24 cellular contexts compared by ENCODE assay signal in the genomic region with DNA sequence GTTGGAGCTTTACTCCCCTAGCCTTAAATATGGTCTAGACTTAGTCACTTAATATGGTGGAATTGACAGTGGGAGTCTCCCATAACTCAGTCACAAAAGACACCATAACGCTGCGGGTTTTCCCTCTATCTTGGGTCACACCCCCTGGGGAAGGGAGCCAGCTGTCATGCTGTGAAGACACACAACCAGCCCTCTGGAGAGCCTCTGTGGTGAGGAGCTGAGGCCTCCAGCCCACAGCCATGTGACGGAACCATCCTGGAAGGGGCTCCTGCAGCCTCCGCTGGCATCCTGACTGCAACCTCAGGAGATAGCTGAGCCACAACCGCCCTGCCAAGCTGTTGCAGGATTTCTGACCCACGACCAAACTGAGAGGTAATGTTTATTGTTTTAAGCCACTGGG. TPM values are rescaled to one million over a fixed set of nuclear protein-coding genes. Genes with fewer than 3 reads are reported as not detected.
DNase-seq lines count a peak whose midpoint lies in the region; ATAC-seq and TF ChIP-seq lines count a peak whose summit lies in the region.
"Had no signal": no experiment of that assay in that cellular context is flagged by ENCODE, and none has a peak within 500 bp of the region (broad histone marks: within the 10 kb centered on the region; RNA-seq: fewer than 3 reads in every experiment).

No MANE protein-coding gene starts in this region.

- peak overlapping the region in 5 of 11 experiments; percentile 12 to 66 (median 35); a peak in 6 of 22 replicates for H3K27ac ChIP-seq in BLaER1 treated with 17β-estradiol and CSF1 and Interleukin-3, amounts not matched to agents 10 nM and 100 nM
- no peak overlapping the region for H3K27ac ChIP-seq in brain microvascular endothelial cell
- H3K27ac ChIP-seq: KMS-11, SJSA1 had no signal

- TF ChIP-seq CTCF in brain microvascular endothelial cell (IDR thresholded peaks at IDR 0.05; ENCODE audit: low read depth, low read length, missing control alignments) = no peak

- peaks cover 0 to 18% (median 8%) of the 10 kb centered on the region in 11 experiments; a peak in 10 of 22 replicates for H4K20me1 ChIP-seq in BLaER1 treated with 17β-estradiol and CSF1 and Interleukin-3, amounts not matched to agents 10 nM and 100 nM

- no peak overlapping the region for H3K4me3 ChIP-seq in BLaER1 treated with 17β-estradiol and CSF1 and Interleukin-3, amounts not matched to agents 10 nM and 100 nM
- no peak overlapping the region for H3K4me3 ChIP-seq in brain microvascular endothelial cell (ENCODE audit: low read depth, low read length)
- H3K4me3 ChIP-seq: SJSA1 had no signal

- peaks cover 0 to 14% (median 0%) of the 10 kb centered on the region in 11 experiments; a peak in 3 of 22 replicates for H3K9me3 ChIP-seq in BLaER1 treated with 17β-estradiol and CSF1 and Interleukin-3, amounts not matched to agents 10 nM and 100 nM (replicated peaks in 1 of 11)
- H3K9me3 ChIP-seq: SJSA1 had no signal

- H3K4me1 ChIP-seq in BLaER1 treated with 17β-estradiol and CSF1 and Interleukin-3, amounts not matched to agents 10 nM and 100 nM = peaks cover 5 to 24% (median 15%) of the 10 kb centered on the region in 10 experiments; a peak in 19 of 20 replicates
- H3K4me1 ChIP-seq: SJSA1 had no signal

- in situ Hi-C loops in brain microvascular endothelial cell (cut with HindIII; ENCODE audit: low pct_ligation_motif_present, low sequenced_read_pairs) = no loop called here

- H3K4me2 ChIP-seq in BLaER1 treated with 17β-estradiol and CSF1 and Interleukin-3, amounts not matched to agents 10 nM and 100 nM = peak overlapping the region in 10 of 11 experiments; percentile 13 to 77 (median 48); a peak in 18 of 22 replicates
- H3K4me2 ChIP-seq: KMS-11 had no signal

- peaks cover 92 to 100% (median 99%) of the 10 kb centered on the region in 11 experiments for H3K36me3 ChIP-seq in BLaER1 treated with 17β-estradiol and CSF1 and Interleukin-3, amounts not matched to agents 10 nM and 100 nM
- H3K36me3 ChIP-seq in brain microvascular endothelial cell (replicated peaks) = peaks cover 21% of the 10 kb centered on the region

- peak; percentile 14 for DNase-seq in A172 (ENCODE audit: low spot score)
- DNase-seq in NCI-H69 (lab: John Stamatoyannopoulos, UW) = peak; percentile 55
- peak; percentile 15 for DNase-seq in brain microvascular endothelial cell
- DNase-seq in NCI-H1930 (lab: John Stamatoyannopoulos, UW) = no peak
- DNase-seq in stimulated activated CD4-positive, alpha-beta T cell treated with anti-CD3 and anti-CD28 coated beads, Interleukin-1b, Interleukin-23, amount 100 ng/mL, for 48 hours = no peak
- DNase-seq: Calu3; CD4-positive, alpha-beta memory T cell; DMS153; GDM1; H7; NCI-H1048; NCI-H1417 treated with DMSO at 0.1 percent for 48 hours; NCI-H2029; NCI-H345; NCI-H524; NCI-H82; OCI-M1; T-helper 1 cell had no signal

- H3K27me3 ChIP-seq in BLaER1 treated with 17β-estradiol and CSF1 and Interleukin-3, amounts not matched to agents 10 nM and 100 nM = no peaks in the 10 kb centered on the region
- H3K27me3 ChIP-seq in brain microvascular endothelial cell (replicated peaks) = no peaks in the 10 kb centered on the region
- H3K27me3 ChIP-seq: SJSA1 had no signal

- H3K9ac ChIP-seq in BLaER1 treated with 17β-estradiol and CSF1 and Interleukin-3, amounts not matched to agents 10 nM and 100 nM = no peak overlapping the region; a peak in 1 of 22 replicates
- H3K9ac ChIP-seq: KMS-11 had no signal

- ATAC-seq in GM18520 (IDR thresholded peaks at IDR 0.05; ENCODE audit: unreplicated experiment) (no peak), GM21515 (IDR thresholded peaks at IDR 0.05; ENCODE audit: unreplicated experiment) (no peak)
- ATAC-seq: Right ventricle myocardium inferior had no signal

RNA-seq across cellular contexts. Expression of gene PAXIP1, which starts 37.9 kb away (rescaled TPM):
- total RNA-seq in A172 (2014; rRNA removed; shearing (Covaris generic)) = 12.8 and 14.6 TPM in 2 replicates

Comparison
In these comparisons a context has a peak if more than half of its experiments do, and no peak if none do; other contexts are left out.
1. DNase-seq: peak in A172 (single experiment), NCI-H69 (single experiment) and brain microvascular endothelial cell (single experiment); none in NCI-H1930 (0 of 2) and stimulated activated CD4-positive, alpha-beta T cell treated with anti-CD3 and anti-CD28 coated beads, Interleukin-1b, Interleukin-23, amount 100 ng/mL, for 48 hours (single experiment).